ENCODE assay signal across 18 cellular contexts in genomic region chr12:28209782-28210181, GRCh38. TPM values are rescaled to one million over a fixed set of nuclear protein-coding genes. Genes with fewer than 3 reads are reported as not detected.
A peak's percentile ranks its signal among the peaks of the same experiment; 100 is the strongest.
DNase-seq lines count a peak whose midpoint lies in the region; ATAC-seq and TF ChIP-seq lines count a peak whose summit lies in the region.
"Had no signal": no experiment of that assay in that cellular context is flagged by ENCODE, and none has a peak within 500 bp of the region (broad histone marks: within the 10 kb centered on the region; RNA-seq: fewer than 3 reads in every experiment).

No MANE protein-coding gene starts in this region.

- TF ChIP-seq POLR2A in erythroblast (IDR thresholded peaks at IDR 0.05; ENCODE audit: low read length), result no peak

- peak in 2 of 3 experiments; percentile 15 to 22 for DNase-seq in NCI-H1417 (lab: John Stamatoyannopoulos, UW)
- DNase-seq in NCI-H1417 treated with DMSO at 0.1 percent for 48 hours (lab: John Stamatoyannopoulos, UW), result no peak
- DNase-seq in ELR (ENCODE audit: low read depth), result peak; percentile 50
- peak; percentile 61 for DNase-seq in NCI-H2171 (lab: John Stamatoyannopoulos, UW)
- DNase-seq in erythroblast (lab: John Stamatoyannopoulos, UW), result peak; percentile 5 to 33
- no peak for DNase-seq in iPS-NIHi11 (ENCODE audit: low spot score)
- DNase-seq in D341Med (ENCODE audit: low spot score), result no peak
- DNase-seq in left colon, result no peak
- DNase-seq: activated CD4-positive, CD25-positive, alpha-beta regulatory T cell treated with anti-CD3 and anti-CD28 coated beads, Interleukin-2, amount 50 U/mL, for 72 hours; activated naive CD8-positive, alpha-beta T cell treated with anti-CD3 and anti-CD28 coated beads for 36 hours; C1 segment of cervical spinal cord; midbrain; NCI-H1105 treated with DMSO at 0.1 percent for 48 hours; NCI-H345; NK-92 treated with Interleukin-12 subunit alpha and Interleukin-12 subunit beta, amount 100 ng/mL, for 24 hours; stimulated activated CD4-positive, alpha-beta T cell treated with anti-CD3 and anti-CD28 coated beads, Interleukin-4, amount 100 ng/mL, for 24 hours; upper lobe of left lung had no signal

- intact Hi-C loops in left colon (cut with DNase I, micrococcal nuclease), result no loop called here

- ATAC-seq in left colon, result no peak
- ATAC-seq: foreskin keratinocyte had no signal

RNA-seq across cellular contexts. Expression of gene CCDC91, which starts 19.5 kb away (rescaled TPM):
- 10 to 100 TPM; 20.7 to 24.8 TPM for total RNA-seq in left colon

Comparison
In these comparisons a context has a peak if more than half of its experiments do, and no peak if none do; other contexts are left out.
1. DNase-seq: peak in NCI-H1417 (2 of 3), ELR (single experiment), NCI-H2171 (single experiment) and erythroblast (2 of 2); none in NCI-H1417 treated with DMSO at 0.1 percent for 48 hours (single experiment), iPS-NIHi11 (single experiment), D341Med (single experiment) and left colon (0 of 2).